7 cellular contexts compared by ENCODE assay signal in the genomic region with DNA sequence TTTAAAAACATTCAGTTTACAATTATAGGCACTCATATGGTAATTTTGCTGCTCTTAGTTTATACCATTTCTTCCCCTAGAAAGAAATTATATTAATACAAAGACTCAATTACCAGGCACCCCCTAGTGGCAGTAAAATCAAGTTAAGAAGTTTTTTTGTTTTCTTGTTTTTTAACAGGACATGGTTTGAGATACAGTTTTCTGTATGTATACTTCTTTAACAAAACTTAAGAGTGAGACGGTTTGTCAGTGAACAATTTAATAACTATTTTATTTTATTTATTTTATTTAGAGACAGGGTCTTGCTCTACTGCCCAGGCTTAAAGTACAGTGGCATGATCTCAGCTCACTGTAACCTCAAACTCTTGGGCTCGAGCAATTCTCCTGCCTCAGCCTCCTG.
DNase-seq lines count a peak whose midpoint lies in the region; ATAC-seq and TF ChIP-seq lines count a peak whose summit lies in the region.

No MANE protein-coding gene starts in this region.

- H3K4me3 ChIP-seq in GM06990 (replicated peaks; ENCODE audit: low read depth, low read length) = no peak overlapping the region

- DNase-seq in GM06990 (ENCODE audit: extremely low read depth, insufficient read length) (no peak), NCI-H1105 (lab: John Stamatoyannopoulos, UW) (peak; percentile 23), dedifferentiated amniotic fluid mesenchymal stem cell (ENCODE audit: extremely low spot score) (peak; percentile 28), osteocyte (ENCODE audit: extremely low spot score, unreplicated experiment) (no peak)
- DNase-seq in NK-92 treated with Interleukin-12 subunit alpha and Interleukin-12 subunit beta, amount 100 ng/mL, for 24 hours (lab: John Stamatoyannopoulos, UW) = no peak

- no peaks in the 10 kb centered on the region for H3K4me1 Mint-ChIP-seq in osteocyte (ENCODE audit: unreplicated experiment)

- ATAC-seq in HG03342 (IDR thresholded peaks at IDR 0.05; ENCODE audit: unreplicated experiment) (no peak), HG03442 (IDR thresholded peaks at IDR 0.05; ENCODE audit: unreplicated experiment) (no peak)

- TF ChIP-seq CTCF in GM06990 (IDR thresholded peaks at IDR 0.05; ENCODE audit: insufficient read depth, low read length, poor library complexity, severe bottlenecking) = peak; percentile 56
- TF ChIP-seq CTCF in osteocyte (IDR thresholded peaks at IDR 0.05) = peak; percentile 65

- H3K36me3 Mint-ChIP-seq in osteocyte (ENCODE audit: unreplicated experiment) = peaks cover 3% of the 10 kb centered on the region

- no peaks in the 10 kb centered on the region for H3K9me3 Mint-ChIP-seq in osteocyte (ENCODE audit: unreplicated experiment)

- no peaks in the 10 kb centered on the region for H3K27me3 Mint-ChIP-seq in osteocyte (ENCODE audit: unreplicated experiment)

- no peaks in the 10 kb centered on the region for H3K36me3 ChIP-seq in GM06990 (ENCODE audit: control insufficient read depth, insufficient read depth, low read length)

- no peaks in the 10 kb centered on the region for H3K27me3 ChIP-seq in GM06990 (replicated peaks; ENCODE audit: control insufficient read depth, insufficient read depth, low read length)

- H3K27ac Mint-ChIP-seq in osteocyte (ENCODE audit: unreplicated experiment) = no peak overlapping the region

- no peak overlapping the region for H3K4me3 Mint-ChIP-seq in osteocyte (ENCODE audit: unreplicated experiment)

Comparison
In these comparisons a context has a peak if more than half of its experiments do, and no peak if none do; other contexts are left out.
1. DNase-seq: peak in NCI-H1105 (single experiment) and dedifferentiated amniotic fluid mesenchymal stem cell (single experiment); none in GM06990 (single experiment), osteocyte (single experiment) and NK-92 treated with Interleukin-12 subunit alpha and Interleukin-12 subunit beta, amount 100 ng/mL, for 24 hours (single experiment).